Comparison of ENCODE assay signal across 23 cellular contexts in the genomic region with DNA sequence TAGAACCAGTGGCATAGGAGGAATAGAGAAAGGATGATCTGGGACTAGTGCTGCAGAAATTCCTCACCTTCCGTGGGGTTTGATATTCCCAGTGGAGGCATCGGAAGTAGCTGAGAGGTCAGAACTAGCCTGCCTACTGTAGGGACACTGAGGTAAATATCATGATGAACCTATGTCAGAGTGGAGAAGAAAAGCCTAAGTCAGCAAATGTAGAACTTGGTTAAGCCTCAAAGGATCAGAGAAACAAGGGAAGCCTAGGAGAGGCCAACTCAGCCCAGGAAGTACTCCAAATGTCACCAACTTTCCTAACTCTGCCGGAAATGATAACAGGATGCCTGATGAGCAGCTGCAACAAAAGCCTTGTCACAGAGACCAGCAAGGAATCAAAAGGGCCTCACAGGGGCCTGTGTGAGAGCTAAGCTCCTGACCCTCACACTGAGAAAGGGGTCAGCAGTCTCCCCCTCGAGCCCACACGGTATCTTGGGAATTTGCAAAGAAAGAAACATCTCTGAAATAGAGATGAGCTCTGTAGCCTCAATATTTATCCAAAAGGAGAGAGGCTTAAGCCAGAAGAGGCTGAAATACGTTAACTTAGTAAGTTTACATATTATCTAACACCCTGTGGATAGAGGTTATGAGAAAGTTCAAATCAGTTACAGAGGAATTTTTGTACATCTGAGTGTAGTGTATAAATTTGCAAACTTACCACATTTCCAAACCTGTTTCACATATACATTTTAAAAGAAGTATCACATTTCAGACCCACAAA.
DNase-seq lines count a peak whose midpoint lies in the region; ATAC-seq and TF ChIP-seq lines count a peak whose summit lies in the region.
"Had no signal": no experiment of that assay in that cellular context is flagged by ENCODE, and none has a peak within 500 bp of the region (broad histone marks: within the 10 kb centered on the region; RNA-seq: fewer than 3 reads in every experiment).

No MANE protein-coding gene starts in this region.

- dilution Hi-C loops in IMR-90 (cut with HindIII; ENCODE audit: low sequenced_read_pairs, unreplicated experiment): no loop called here

- POLR2A ChIA-PET in IMR-90 (lab: Charles Lee; ENCODE audit: unreplicated experiment): no interaction called here

- peak overlapping the region; percentile 5 for H2BK5ac ChIP-seq in IMR-90 (ENCODE audit: low read depth, low read length, poor library complexity, severe bottlenecking)

- H3K27ac ChIP-seq in IMR-90 (ENCODE audit: insufficient read depth, low read length): no peak overlapping the region
- H3K27ac ChIP-seq in parathyroid adenoma: no peak overlapping the region
- H3K27ac ChIP-seq: breast epithelium, foreskin keratinocyte, lower lobe of right lung had no signal

- CTCF ChIA-PET in IMR-90 (lab: Yijun Ruan, JAX): interaction anchor here (0.6 kb wide), 1 partner anchor 1312 kb away, joined by 6 read pairs; no protein-coding TSS in a partner anchor

- no peaks in the 10 kb centered on the region for H3K79me2 ChIP-seq in parathyroid adenoma

- BruUV-seq in IMR-90 (replicated peaks; lab: Mats Ljungman, UMichigan): no TSS peak

- peak overlapping the region; percentile 65 for H2BK120ac ChIP-seq in IMR-90 (ENCODE audit: low read depth, low read length)

- peak overlapping the region; percentile 69; the same call in 1 of the 2 replicates for H2BK20ac ChIP-seq in IMR-90 (ENCODE audit: low read depth, low read length)

- no peak overlapping the region; the same call in 1 of the 2 replicates for H2AK5ac ChIP-seq in IMR-90 (ENCODE audit: low read depth, low read length)

- H3K27me3 ChIP-seq in IMR-90 (ENCODE audit: control insufficient read depth, insufficient read depth, low read length): peaks cover 5% of the 10 kb centered on the region
- no peaks in the 10 kb centered on the region for H3K27me3 ChIP-seq in parathyroid adenoma (ENCODE audit: control insufficient read depth, insufficient read depth, low read length)
- H3K27me3 ChIP-seq: breast epithelium, foreskin keratinocyte had no signal

- H3K23ac ChIP-seq in IMR-90 (ENCODE audit: low read depth, low read length): 0 out of 2 replicates have a peak overlapping the region, but pooled peaks have one; percentile 69

- H3K4me3 ChIP-seq in IMR-90 (ENCODE audit: insufficient read depth, low read depth, low read length) (no peak overlapping the region), parathyroid adenoma (ENCODE audit: low read depth, low read length) (no peak overlapping the region)
- H3K4me3 ChIP-seq: breast epithelium, lower lobe of right lung had no signal

- no peak for TF ChIP-seq RAD21 in IMR-90 (IDR thresholded peaks at IDR 0.05; ENCODE audit: low read length)

- H3K4me2 ChIP-seq in IMR-90 (ENCODE audit: low read depth, low read length) (peak overlapping the region; percentile 12), parathyroid adenoma (ENCODE audit: low read length) (no peak overlapping the region)
- H3K4me2 ChIP-seq: SK-N-SH had no signal

- peak overlapping the region; percentile 60 for H3K4ac ChIP-seq in IMR-90 (ENCODE audit: low read depth, low read length)

- H4K20me1 ChIP-seq in IMR-90 (ENCODE audit: insufficient read depth, low read length): no peaks in the 10 kb centered on the region

- no peak overlapping the region for H2AK9ac ChIP-seq in IMR-90 (replicated peaks; ENCODE audit: low read depth, low read length, poor library complexity)

- H3K9ac ChIP-seq in IMR-90 (ENCODE audit: low read depth, low read length) (no peak overlapping the region), parathyroid adenoma (no peak overlapping the region)
- H3K9ac ChIP-seq: SK-N-SH had no signal

- H3K36me3 ChIP-seq in IMR-90 (ENCODE audit: control insufficient read depth, insufficient read depth, low read length): no peaks in the 10 kb centered on the region
- H3K36me3 ChIP-seq in parathyroid adenoma (ENCODE audit: control insufficient read depth, insufficient read depth, low read length): no peaks in the 10 kb centered on the region
- H3K36me3 ChIP-seq: breast epithelium, lower lobe of right lung had no signal

- H3K9me3 ChIP-seq in IMR-90 (ENCODE audit: control insufficient read depth, insufficient read depth, low read length) (no peaks in the 10 kb centered on the region), parathyroid adenoma (ENCODE audit: control insufficient read depth, low read length) (no peaks in the 10 kb centered on the region)
- H3K9me3 ChIP-seq: breast epithelium, lower lobe of right lung, SK-N-SH had no signal

- peak; percentile 33 for ATAC-seq in IMR-90 (ENCODE audit: low read depth)
- ATAC-seq: foreskin keratinocyte, lower lobe of right lung had no signal

- H4K8ac ChIP-seq in IMR-90 (ENCODE audit: low read depth in 2 of 2, low read length in 2 of 2): peak overlapping the region; percentile 34 to 63; a peak in 2 of 4 replicates

- H3K79me1 ChIP-seq in IMR-90 (ENCODE audit: low read depth in 1 of 2, low read length in 2 of 2): no peaks in the 10 kb centered on the region

- H4K91ac ChIP-seq in IMR-90 (ENCODE audit: insufficient read depth, low read depth, low read length): peak overlapping the region; percentile 42; the same call in 1 of the 2 replicates

- H3K4me1 ChIP-seq in IMR-90 (ENCODE audit: control insufficient read depth, insufficient read depth, low read length): peaks cover 8% of the 10 kb centered on the region
- no peaks in the 10 kb centered on the region for H3K4me1 ChIP-seq in parathyroid adenoma
- H3K4me1 ChIP-seq: breast epithelium, foreskin keratinocyte, lower lobe of right lung had no signal

- no peaks in the 10 kb centered on the region; the same call in 1 of the 2 replicates for H3K9me1 ChIP-seq in IMR-90 (ENCODE audit: insufficient read depth, low read length)

- H3K18ac ChIP-seq in IMR-90 (ENCODE audit: low read depth, low read length): peak overlapping the region; percentile 84; the same call in 1 of the 2 replicates

- no peak overlapping the region for H3K56ac ChIP-seq in IMR-90 (ENCODE audit: extremely low read depth, insufficient read depth, low read length)

- H4K5ac ChIP-seq in IMR-90 (ENCODE audit: low read depth, low read length): peak overlapping the region; percentile 78; the same call in 1 of the 2 replicates

- H3K14ac ChIP-seq in IMR-90 (replicated peaks; ENCODE audit: low read depth, low read length): peak overlapping the region; percentile 25; the same call in 1 of the 2 replicates

- in situ Hi-C loops in IMR-90 (cut with MboI; ENCODE audit: low sequenced_read_pairs): no loop called here

- WGBS in IMR-90 (ENCODE audit: extremely low coverage in 2 of 2, insufficient read length in 1 of 2), 2 experiments: 100% methylated on average over 1 of the region's 6 CpGs; no CpG with 5 or more reads in 1 of the 2 experiments

- H2AFZ ChIP-seq in IMR-90 (replicated peaks; ENCODE audit: low read length, poor library complexity): peak overlapping the region; percentile 54
- H2AFZ ChIP-seq in parathyroid adenoma: peak overlapping the region; percentile 42

- peak; percentile 69 for DNase-seq in IMR-90
- peak; percentile 44 for DNase-seq in brain pericyte (ENCODE audit: low read depth, low spot score)
- peak; percentile 80 for DNase-seq in iris pigment epithelial cell (ENCODE audit: low read depth)
- no peak for DNase-seq in cerebellar nuclear complex (lab: John Stamatoyannopoulos, UW)
- no peak for DNase-seq in NOMO-1 treated with DMSO at 0.1 percent for 48 hours (lab: John Stamatoyannopoulos, UW; ENCODE audit: unreplicated experiment)
- DNase-seq in RKO (ENCODE audit: low spot score): no peak
- no peak for DNase-seq in cerebellar cortex (ENCODE audit: low spot score)
- DNase-seq: activated CD8-positive, alpha-beta memory T cell treated with anti-CD3 and anti-CD28 coated beads, Interleukin-2, amount 50 U/mL, for 4 hours; activated naive CD8-positive, alpha-beta T cell treated with anti-CD3 and anti-CD28 coated beads for 36 hours; CD4-positive, CD25-positive, alpha-beta regulatory T cell; foreskin keratinocyte; HCEC 1CT; hypothalamus; KBM-7; lower lobe of right lung; MM.1S; NCI-H1436 treated with DMSO at 0.1 percent for 48 hours; NCI-H524; posterior cingulate gyrus; SK-N-SH; T-helper 2 cell had no signal

- no peak for TF ChIP-seq CTCF in IMR-90 (conservative IDR thresholded peaks at IDR 0.05; ENCODE audit: low read depth, low read length)
- no peak for TF ChIP-seq CTCF in parathyroid adenoma (IDR thresholded peaks at IDR 0.05)

- intact Hi-C loops in IMR-90 (cut with micrococcal nuclease): no loop called here

- no peak for TF ChIP-seq POLR2A in IMR-90 (IDR thresholded peaks at IDR 0.05; ENCODE audit: low read depth, low read length)

- 0 out of 3 replicates have a peak overlapping the region, but pooled peaks have one; percentile 38 for H2BK15ac ChIP-seq in IMR-90 (ENCODE audit: low read depth, low read length)

TF ChIP-seq in IMR-90, 13 proteins besides CTCF, POLR2A, EP300 and RAD21:
- TF ChIP-seq MAFK (IDR thresholded peaks at IDR 0.05; ENCODE audit: low read depth, low read length) (peak; percentile 77), MAZ (IDR thresholded peaks at IDR 0.05; ENCODE audit: borderline replicate concordance, low read depth, low read length) (no peak)
TF ChIP-seq in IMR-90: peak in this region for 1.

Comparison
In these comparisons a context has a peak if more than half of its experiments do, and no peak if none do; other contexts are left out.
1. DNase-seq: peak in IMR-90 (single experiment), brain pericyte (single experiment) and iris pigment epithelial cell (single experiment); none in cerebellar nuclear complex (0 of 2), NOMO-1 treated with DMSO at 0.1 percent for 48 hours (single experiment), RKO (single experiment) and cerebellar cortex (single experiment).